Comparison of ENCODE assay signal across 29 cellular contexts in genomic region chr16:60299345-60299744, GRCh38.
DNase-seq lines count a peak whose midpoint lies in the region; ATAC-seq and TF ChIP-seq lines count a peak whose summit lies in the region.
"Had no signal": no experiment of that assay in that cellular context is flagged by ENCODE, and none has a peak within 500 bp of the region (broad histone marks: within the 10 kb centered on the region; RNA-seq: fewer than 3 reads in every experiment).

No MANE protein-coding gene starts in this region.

- no peaks in the 10 kb centered on the region for H3K9me3 ChIP-seq in neural cell (ENCODE audit: low read length)
- H3K9me3 ChIP-seq: BLaER1; BLaER1 treated with 17β-estradiol and CSF1 and Interleukin-3, amounts not matched to agents 10 nM and 100 nM; Caco-2 had no signal

- H3K27me3 ChIP-seq in mesendoderm (ENCODE audit: insufficient read depth, low read length, poor library complexity) (no peaks in the 10 kb centered on the region), neural cell (ENCODE audit: insufficient read depth, low read depth, low read length) (no peaks in the 10 kb centered on the region)
- H3K27me3 ChIP-seq: BE2C; BLaER1; BLaER1 treated with 17β-estradiol and CSF1 and Interleukin-3, amounts not matched to agents 10 nM and 100 nM had no signal

- no peak overlapping the region for H2AFZ ChIP-seq in neural cell (ENCODE audit: low read depth, low read length)

- H3K9me2 ChIP-seq in neural cell (ENCODE audit: insufficient read depth, low read length): no peaks in the 10 kb centered on the region

- no peak overlapping the region for H2BK120ac ChIP-seq in mesendoderm (ENCODE audit: low read depth, low read length)

- H3K9ac ChIP-seq in mesendoderm (ENCODE audit: low read length): no peak overlapping the region
- H3K9ac ChIP-seq in neural cell (ENCODE audit: low read length): no peak overlapping the region
- H3K9ac ChIP-seq: BLaER1; BLaER1 treated with 17β-estradiol and CSF1 and Interleukin-3, amounts not matched to agents 10 nM and 100 nM had no signal

- TF ChIP-seq RAD21 in neural cell (conservative IDR thresholded peaks at IDR 0.05): no peak

- no peak overlapping the region for H3K56ac ChIP-seq in mesendoderm (ENCODE audit: low read length)

- H3F3A ChIP-seq in neural cell (ENCODE audit: insufficient read depth, low read length, poor library complexity, severe bottlenecking): no peaks in the 10 kb centered on the region

- no peaks in the 10 kb centered on the region for H3K4me1 ChIP-seq in mesendoderm (ENCODE audit: control insufficient read depth, low read depth, low read length)
- H3K4me1 ChIP-seq: A549; BE2C; BLaER1; BLaER1 treated with 17β-estradiol and CSF1 and Interleukin-3, amounts not matched to agents 10 nM and 100 nM; Caco-2 had no signal

- no peaks in the 10 kb centered on the region for H3K36me3 ChIP-seq in mesendoderm (ENCODE audit: control insufficient read depth, insufficient read depth, low read length)
- no peaks in the 10 kb centered on the region for H3K36me3 ChIP-seq in neural cell (ENCODE audit: insufficient read depth, low read length)
- H3K36me3 ChIP-seq: BE2C; BLaER1; BLaER1 treated with 17β-estradiol and CSF1 and Interleukin-3, amounts not matched to agents 10 nM and 100 nM had no signal

- peak; percentile 97 for TF ChIP-seq EP300 in neural cell (conservative IDR thresholded peaks at IDR 0.05; ENCODE audit: poor library complexity, severe bottlenecking)

- H4K5ac ChIP-seq in mesendoderm (ENCODE audit: low read length): no peak overlapping the region

- no peak overlapping the region for H3K4me2 ChIP-seq in mesendoderm (ENCODE audit: low read length)
- H3K4me2 ChIP-seq in neural cell (ENCODE audit: low read length): no peak overlapping the region
- H3K4me2 ChIP-seq: A549; BLaER1; BLaER1 treated with 17β-estradiol and CSF1 and Interleukin-3, amounts not matched to agents 10 nM and 100 nM had no signal

- no peak overlapping the region for H3K23ac ChIP-seq in mesendoderm (ENCODE audit: low read length)

- no peak overlapping the region for H3K18ac ChIP-seq in mesendoderm (ENCODE audit: low read length)

- no peak for ATAC-seq in left ventricle myocardium superior
- ATAC-seq: A549; CD8-positive, alpha-beta T cell had no signal

- H3K27ac ChIP-seq in mesendoderm (ENCODE audit: low read depth, low read length): no peak overlapping the region
- peak overlapping the region; percentile 32 for H3K27ac ChIP-seq in neural cell (ENCODE audit: low read length)
- H3K27ac ChIP-seq: 22Rv1; A549; BLaER1; BLaER1 treated with 17β-estradiol and CSF1 and Interleukin-3, amounts not matched to agents 10 nM and 100 nM; C4-2B had no signal

- no CpG with 5 or more reads among the region's 2 CpGs for WGBS in mesendoderm (ENCODE audit: extremely low coverage, insufficient coverage, low lambda C conversion rate)

- H3K4me3 ChIP-seq in mesendoderm (ENCODE audit: low read length): no peak overlapping the region
- no peak overlapping the region for H3K4me3 ChIP-seq in neural cell (ENCODE audit: low read length)
- H3K4me3 ChIP-seq: A549; BLaER1; BLaER1 treated with 17β-estradiol and CSF1 and Interleukin-3, amounts not matched to agents 10 nM and 100 nM had no signal

- no peaks in the 10 kb centered on the region for H3K79me2 ChIP-seq in mesendoderm (ENCODE audit: control insufficient read depth, insufficient read depth, low read length)
- no peaks in the 10 kb centered on the region for H3K79me2 ChIP-seq in neural cell (replicated peaks; ENCODE audit: insufficient read depth, low read length)

- no peak overlapping the region for H2BK5ac ChIP-seq in mesendoderm (ENCODE audit: low read length)

- H2AK5ac ChIP-seq in mesendoderm (ENCODE audit: low read length): no peak overlapping the region

- H3K4ac ChIP-seq in mesendoderm (ENCODE audit: low read depth, low read length): no peak overlapping the region

- no peak for DNase-seq in mesendoderm
- DNase-seq in left ventricle myocardium superior: no peak
- DNase-seq in AG08396 (ENCODE audit: low spot score): no peak
- DNase-seq: 8988T; ACHN; AML-193; BE2C; C1 segment of cervical spinal cord; Caco-2; Calu3; CD4-positive, alpha-beta memory T cell; CD4-positive, alpha-beta T cell; CD4-positive, CD25-positive, alpha-beta regulatory T cell; CD8-positive, alpha-beta memory T cell; CD8-positive, alpha-beta T cell; COR-L47; DMS 273 treated with DMSO at 0.1 percent for 48 hours; DMS153; DMS53; DMS79; DMS79 treated with DMSO at 0.1 percent for 48 hours; DND-41; EL had no signal

- H2BK15ac ChIP-seq in mesendoderm (replicated peaks; ENCODE audit: low read depth): no peak overlapping the region

- H4K20me1 ChIP-seq in neural cell (ENCODE audit: insufficient read depth): no peaks in the 10 kb centered on the region
- H4K20me1 ChIP-seq: BLaER1; BLaER1 treated with 17β-estradiol and CSF1 and Interleukin-3, amounts not matched to agents 10 nM and 100 nM had no signal

- no peak for TF ChIP-seq CTCF in neural cell (IDR thresholded peaks at IDR 0.05; ENCODE audit: poor library complexity, severe bottlenecking)

- no peaks in the 10 kb centered on the region for H3K79me1 ChIP-seq in mesendoderm (ENCODE audit: low read length)

- intact Hi-C loops in left ventricle myocardium superior (cut with micrococcal nuclease): no loop called here

- peak overlapping the region; percentile 28 for H4K8ac ChIP-seq in mesendoderm (ENCODE audit: low read depth, low read length)

TF ChIP-seq in neural cell, 6 proteins besides CTCF, POLR2A, EP300 and RAD21:
- TF ChIP-seq MXI1 (conservative IDR thresholded peaks at IDR 0.05; ENCODE audit: poor library complexity, severe bottlenecking): no peak
- peak; percentile 71 for TF ChIP-seq POLR2AphosphoS5 (IDR thresholded peaks at IDR 0.05)
- TF ChIP-seq TAF1 (IDR thresholded peaks at IDR 0.05; ENCODE audit: low read depth): no peak
- TF ChIP-seq REST (IDR thresholded peaks at IDR 0.05; ENCODE audit: borderline replicate concordance): peak; percentile 95
- peak; percentile 17 for TF ChIP-seq SMC3 (conservative IDR thresholded peaks at IDR 0.05; ENCODE audit: poor library complexity)
- no peak for TF ChIP-seq EZH2 (IDR thresholded peaks at IDR 0.05; ENCODE audit: borderline replicate concordance, insufficient read depth, low read length, poor library complexity, severe bottlenecking)
TF ChIP-seq in neural cell: peak in this region for 3.
